1 cellular context compared by ENCODE assay signal in genomic region chr14:20412876-20413784, GRCh38.
TF ChIP-seq lines count a peak whose summit lies in the region.

TEP1 (minus strand) TSS chr14:20413501; CDS start chr14:20408439, 5,062 bp downstream.

TF ChIP-seq in K562, 482 proteins besides CTCF, POLR2A, EP300 and RAD21 (continued from another document):
- TF ChIP-seq VEZF1 (CRISPR knock-in tag; IDR thresholded peaks at IDR 0.05) = peak; percentile 57
- TF ChIP-seq, protein P1, sequence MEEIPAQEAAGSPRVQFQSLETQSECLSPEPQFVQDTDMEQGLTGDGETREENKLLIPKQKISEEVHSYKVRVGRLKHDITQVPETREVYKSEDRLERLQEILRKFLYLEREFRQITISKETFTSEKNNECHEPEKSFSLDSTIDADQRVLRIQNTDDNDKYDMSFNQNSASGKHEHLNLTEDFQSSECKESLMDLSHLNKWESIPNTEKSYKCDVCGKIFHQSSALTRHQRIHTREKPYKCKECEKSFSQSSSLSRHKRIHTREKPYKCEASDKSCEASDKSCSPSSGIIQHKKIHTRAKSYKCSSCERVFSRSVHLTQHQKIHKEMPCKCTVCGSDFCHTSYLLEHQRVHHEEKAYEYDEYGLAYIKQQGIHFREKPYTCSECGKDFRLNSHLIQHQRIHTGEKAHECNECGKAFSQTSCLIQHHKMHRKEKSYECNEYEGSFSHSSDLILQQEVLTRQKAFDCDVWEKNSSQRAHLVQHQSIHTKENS (CRISPR knock-in tag; IDR thresholded peaks at IDR 0.05) = no peak
- TF ChIP-seq, protein P2, sequence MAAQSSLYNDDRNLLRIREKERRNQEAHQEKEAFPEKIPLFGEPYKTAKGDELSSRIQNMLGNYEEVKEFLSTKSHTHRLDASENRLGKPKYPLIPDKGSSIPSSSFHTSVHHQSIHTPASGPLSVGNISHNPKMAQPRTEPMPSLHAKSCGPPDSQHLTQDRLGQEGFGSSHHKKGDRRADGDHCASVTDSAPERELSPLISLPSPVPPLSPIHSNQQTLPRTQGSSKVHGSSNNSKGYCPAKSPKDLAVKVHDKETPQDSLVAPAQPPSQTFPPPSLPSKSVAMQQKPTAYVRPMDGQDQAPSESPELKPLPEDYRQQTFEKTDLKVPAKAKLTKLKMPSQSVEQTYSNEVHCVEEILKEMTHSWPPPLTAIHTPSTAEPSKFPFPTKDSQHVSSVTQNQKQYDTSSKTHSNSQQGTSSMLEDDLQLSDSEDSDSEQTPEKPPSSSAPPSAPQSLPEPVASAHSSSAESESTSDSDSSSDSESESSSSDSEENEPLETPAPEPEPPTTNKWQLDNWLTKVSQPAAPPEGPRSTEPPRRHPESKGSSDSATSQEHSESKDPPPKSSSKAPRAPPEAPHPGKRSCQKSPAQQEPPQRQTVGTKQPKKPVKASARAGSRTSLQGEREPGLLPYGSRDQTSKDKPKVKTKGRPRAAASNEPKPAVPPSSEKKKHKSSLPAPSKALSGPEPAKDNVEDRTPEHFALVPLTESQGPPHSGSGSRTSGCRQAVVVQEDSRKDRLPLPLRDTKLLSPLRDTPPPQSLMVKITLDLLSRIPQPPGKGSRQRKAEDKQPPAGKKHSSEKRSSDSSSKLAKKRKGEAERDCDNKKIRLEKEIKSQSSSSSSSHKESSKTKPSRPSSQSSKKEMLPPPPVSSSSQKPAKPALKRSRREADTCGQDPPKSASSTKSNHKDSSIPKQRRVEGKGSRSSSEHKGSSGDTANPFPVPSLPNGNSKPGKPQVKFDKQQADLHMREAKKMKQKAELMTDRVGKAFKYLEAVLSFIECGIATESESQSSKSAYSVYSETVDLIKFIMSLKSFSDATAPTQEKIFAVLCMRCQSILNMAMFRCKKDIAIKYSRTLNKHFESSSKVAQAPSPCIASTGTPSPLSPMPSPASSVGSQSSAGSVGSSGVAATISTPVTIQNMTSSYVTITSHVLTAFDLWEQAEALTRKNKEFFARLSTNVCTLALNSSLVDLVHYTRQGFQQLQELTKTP (IDR thresholded peaks at IDR 0.05; ENCODE audit: low read depth in 1 of 2, partially characterized antibody in 2 of 2) = no peak
- TF ChIP-seq IRF2 (CRISPR knock-in tag; IDR thresholded peaks at IDR 0.05) = no peak
- no peak for TF ChIP-seq HNRNPLL (IDR thresholded peaks at IDR 0.05; ENCODE audit: low read depth, low read length, poor library complexity, severe bottlenecking)
- 0 out of 2 replicates have a peak, but pooled peaks have one; percentile 31 for TF ChIP-seq ZNF764 (CRISPR knock-in tag; IDR thresholded peaks at IDR 0.05; ENCODE audit: low read depth)
- no peak for TF ChIP-seq RBM25 (IDR thresholded peaks at IDR 0.05; ENCODE audit: low read depth, low read length, severe bottlenecking)
- no peak for TF ChIP-seq AFF4 (CRISPR knock-in tag; IDR thresholded peaks at IDR 0.05)
- TF ChIP-seq CBFA2T2 (conservative IDR thresholded peaks at IDR 0.05) = no peak
- TF ChIP-seq, protein P3, sequence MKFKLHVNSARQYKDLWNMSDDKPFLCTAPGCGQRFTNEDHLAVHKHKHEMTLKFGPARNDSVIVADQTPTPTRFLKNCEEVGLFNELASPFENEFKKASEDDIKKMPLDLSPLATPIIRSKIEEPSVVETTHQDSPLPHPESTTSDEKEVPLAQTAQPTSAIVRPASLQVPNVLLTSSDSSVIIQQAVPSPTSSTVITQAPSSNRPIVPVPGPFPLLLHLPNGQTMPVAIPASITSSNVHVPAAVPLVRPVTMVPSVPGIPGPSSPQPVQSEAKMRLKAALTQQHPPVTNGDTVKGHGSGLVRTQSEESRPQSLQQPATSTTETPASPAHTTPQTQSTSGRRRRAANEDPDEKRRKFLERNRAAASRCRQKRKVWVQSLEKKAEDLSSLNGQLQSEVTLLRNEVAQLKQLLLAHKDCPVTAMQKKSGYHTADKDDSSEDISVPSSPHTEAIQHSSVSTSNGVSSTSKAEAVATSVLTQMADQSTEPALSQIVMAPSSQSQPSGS (CRISPR knock-in tag; IDR thresholded peaks at IDR 0.05) = no peak
- no peak for TF ChIP-seq USF1 (CRISPR knock-in tag; IDR thresholded peaks at IDR 0.05)
- no peak for TF ChIP-seq SAFB2 (IDR thresholded peaks at IDR 0.05; ENCODE audit: borderline replicate concordance, low read depth, low read length, severe bottlenecking)
- no peak for TF ChIP-seq BCLAF1 (IDR thresholded peaks at IDR 0.05; ENCODE audit: borderline replicate concordance in 1 of 2, control insufficient read depth in 1 of 2, low read depth in 2 of 2, low read length in 1 of 2)
- no peak for TF ChIP-seq ELF2 (CRISPR knock-in tag; IDR thresholded peaks at IDR 0.05)
- no peak for TF ChIP-seq TEAD1 (CRISPR knock-in tag; IDR thresholded peaks at IDR 0.05)
- TF ChIP-seq, protein P4, sequence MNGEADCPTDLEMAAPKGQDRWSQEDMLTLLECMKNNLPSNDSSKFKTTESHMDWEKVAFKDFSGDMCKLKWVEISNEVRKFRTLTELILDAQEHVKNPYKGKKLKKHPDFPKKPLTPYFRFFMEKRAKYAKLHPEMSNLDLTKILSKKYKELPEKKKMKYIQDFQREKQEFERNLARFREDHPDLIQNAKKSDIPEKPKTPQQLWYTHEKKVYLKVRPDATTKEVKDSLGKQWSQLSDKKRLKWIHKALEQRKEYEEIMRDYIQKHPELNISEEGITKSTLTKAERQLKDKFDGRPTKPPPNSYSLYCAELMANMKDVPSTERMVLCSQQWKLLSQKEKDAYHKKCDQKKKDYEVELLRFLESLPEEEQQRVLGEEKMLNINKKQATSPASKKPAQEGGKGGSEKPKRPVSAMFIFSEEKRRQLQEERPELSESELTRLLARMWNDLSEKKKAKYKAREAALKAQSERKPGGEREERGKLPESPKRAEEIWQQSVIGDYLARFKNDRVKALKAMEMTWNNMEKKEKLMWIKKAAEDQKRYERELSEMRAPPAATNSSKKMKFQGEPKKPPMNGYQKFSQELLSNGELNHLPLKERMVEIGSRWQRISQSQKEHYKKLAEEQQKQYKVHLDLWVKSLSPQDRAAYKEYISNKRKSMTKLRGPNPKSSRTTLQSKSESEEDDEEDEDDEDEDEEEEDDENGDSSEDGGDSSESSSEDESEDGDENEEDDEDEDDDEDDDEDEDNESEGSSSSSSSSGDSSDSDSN (IDR thresholded peaks at IDR 0.05; ENCODE audit: borderline replicate concordance in 1 of 2, low read depth in 2 of 2, low read length in 2 of 2) = 0 out of 4 replicates have a peak, but pooled peaks have one; percentile 40 to 66
- TF ChIP-seq MAX (CRISPR knock-in tag; IDR thresholded peaks at IDR 0.05) = no peak
- TF ChIP-seq ZNF165 (CRISPR knock-in tag; IDR thresholded peaks at IDR 0.05; ENCODE audit: borderline replicate concordance) = no peak
- no peak for TF ChIP-seq U2AF2 (optimal IDR thresholded peaks at IDR 0.05; ENCODE audit: low read depth, low read length)
- no peak for TF ChIP-seq TOE1 (IDR thresholded peaks at IDR 0.05; ENCODE audit: borderline replicate concordance)
- no peak for TF ChIP-seq TOE1 (CRISPR knock-in tag; IDR thresholded peaks at IDR 0.05; ENCODE audit: borderline replicate concordance, low read depth)
- peak; percentile 61 for TF ChIP-seq EP400 (IDR thresholded peaks at IDR 0.05)
- no peak for TF ChIP-seq ZNF324 (CRISPR knock-in tag; IDR thresholded peaks at IDR 0.05)
- TF ChIP-seq SRSF9 (IDR thresholded peaks at IDR 0.05; ENCODE audit: borderline replicate concordance, low read depth, low read length) = no peak
- TF ChIP-seq KDM5B (IDR thresholded peaks at IDR 0.05; ENCODE audit: insufficient replicate concordance, low read depth, low read length) = peak; percentile 60
- no peak for TF ChIP-seq NR1H2 (CRISPR knock-in tag; IDR thresholded peaks at IDR 0.05)
- TF ChIP-seq DNMT1 (IDR thresholded peaks at IDR 0.05) = no peak
- no peak for TF ChIP-seq GTF2A2 (tag; IDR thresholded peaks at IDR 0.05)
TF ChIP-seq in K562: peak in this region for 52.
